10 cellular contexts compared by ENCODE assay signal in genomic region chr1:8718878-8719361, GRCh38.
DNase-seq lines count a peak whose midpoint lies in the region; TF ChIP-seq lines count a peak whose summit lies in the region.
"Had no signal": no experiment of that assay in that cellular context is flagged by ENCODE, and none has a peak within 500 bp of the region (broad histone marks: within the 10 kb centered on the region; RNA-seq: fewer than 3 reads in every experiment).

No MANE protein-coding gene starts in this region.

- TF ChIP-seq CTCF in epithelial cell of esophagus (IDR thresholded peaks at IDR 0.05; ENCODE audit: insufficient read depth, low read depth, low read length, missing control alignments) (peak; percentile 7), osteocyte (IDR thresholded peaks at IDR 0.05) (peak; percentile 41)

- no peak overlapping the region for H3K4me3 ChIP-seq in epithelial cell of esophagus (ENCODE audit: low read length)
- H3K4me3 ChIP-seq: BLaER1 had no signal

- peaks cover 2% of the 10 kb centered on the region for H3K36me3 Mint-ChIP-seq in osteocyte (ENCODE audit: unreplicated experiment)

- peaks cover 6% of the 10 kb centered on the region for H3K4me1 Mint-ChIP-seq in osteocyte (ENCODE audit: unreplicated experiment)

- no peaks in the 10 kb centered on the region for H3K9me3 Mint-ChIP-seq in osteocyte (ENCODE audit: unreplicated experiment)

- H3K27ac Mint-ChIP-seq in osteocyte (ENCODE audit: unreplicated experiment): no peak overlapping the region
- H3K27ac Mint-ChIP-seq: stimulated activated naive B cell treated with anti-CD40 and anti-IgM and Interleukin-4, amounts not matched to agents 10 μg/mL and 1 μg/mL and 100 μg/mL, for 72 hours had no signal

- no peak overlapping the region for H3K4me3 Mint-ChIP-seq in osteocyte (ENCODE audit: unreplicated experiment)
- H3K4me3 Mint-ChIP-seq: stimulated activated naive B cell treated with anti-CD40 and anti-IgM and Interleukin-4, amounts not matched to agents 10 μg/mL and 1 μg/mL and 100 μg/mL, for 72 hours had no signal

- H3K27me3 Mint-ChIP-seq in osteocyte (ENCODE audit: unreplicated experiment): no peaks in the 10 kb centered on the region
- H3K27me3 Mint-ChIP-seq: stimulated activated naive B cell treated with anti-CD40 and anti-IgM and Interleukin-4, amounts not matched to agents 10 μg/mL and 1 μg/mL and 100 μg/mL, for 72 hours had no signal

- DNase-seq in NCI-H2171 treated with DMSO at 0.1 percent for 48 hours (lab: John Stamatoyannopoulos, UW) (peak; percentile 17), NCI-H2171 (lab: John Stamatoyannopoulos, UW) (no peak), NAMALWA (ENCODE audit: low spot score) (peak; percentile 48), epithelial cell of esophagus (ENCODE audit: low read depth) (no peak), osteocyte (ENCODE audit: extremely low spot score, unreplicated experiment) (no peak), NCI-H187 treated with DMSO at 0.1 percent for 48 hours (lab: John Stamatoyannopoulos, UW) (no peak)
- DNase-seq in activated CD4-positive, alpha-beta T cell treated with anti-CD3 and anti-CD28 coated beads for 4 hours: no peak
- no peak for DNase-seq in activated CD8-positive, alpha-beta memory T cell treated with anti-CD3 and anti-CD28 coated beads, Interleukin-2, amount 50 U/mL, for 4 hours
- DNase-seq: stimulated activated naive B cell treated with anti-CD40 and anti-IgM and Interleukin-4, amounts not matched to agents 10 μg/mL and 1 μg/mL and 100 μg/mL, for 72 hours had no signal

Comparison
In these comparisons a context has a peak if more than half of its experiments do, and no peak if none do; other contexts are left out.
1. DNase-seq: peak in NCI-H2171 treated with DMSO at 0.1 percent for 48 hours (single experiment) and NAMALWA (single experiment); none in NCI-H2171 (single experiment), epithelial cell of esophagus (single experiment), osteocyte (single experiment), activated CD4-positive, alpha-beta T cell treated with anti-CD3 and anti-CD28 coated beads for 4 hours (0 of 2), activated CD8-positive, alpha-beta memory T cell treated with anti-CD3 and anti-CD28 coated beads, Interleukin-2, amount 50 U/mL, for 4 hours (single experiment) and NCI-H187 treated with DMSO at 0.1 percent for 48 hours (single experiment).